ENCODE assay signal across 8 cellular contexts in genomic region chr1:40084750-40085149, GRCh38. TPM values are rescaled to one million over a fixed set of nuclear protein-coding genes. Genes with fewer than 3 reads are reported as not detected.
DNase-seq lines count a peak whose midpoint lies in the region; ATAC-seq and TF ChIP-seq lines count a peak whose summit lies in the region.
"Not testable (repeated sequence)": the region's sequence is repeated elsewhere in the genome, so short reads cannot be mapped to it uniquely, and the experiment has no call there.

No MANE protein-coding gene starts in this region.

- DNase-seq in Caco-2 (peak; percentile 58 to 69), HT1080 (ENCODE audit: low read depth) (peak; percentile 65), NCI-H69 (lab: John Stamatoyannopoulos, UW) (peak; percentile 30), heart left ventricle (peak; percentile 36 to 80 (median 70)), neural crest cell (ENCODE audit: low read depth, low spot score) (peak; percentile 70)
- DNase-seq in activated CD4-positive, alpha-beta T cell treated with anti-CD3 and anti-CD28 coated beads for 4 hours: peak; percentile 14 to 33
- peak; percentile 6 for DNase-seq in stimulated activated naive CD4-positive, alpha-beta T cell treated with Interleukin-2 at 50 U/mL for 16 hours (lab: John Stamatoyannopoulos, UW)

- CTCF ChIA-PET in Caco-2 (lab: Charles Lee): interaction anchor here (0.9 to 1.0 kb wide), 2 partner anchors 99 to 254 kb away, joined by 3 read pairs; no protein-coding TSS in a partner anchor

- not testable (repeated sequence) for H3K27ac ChIP-seq in heart left ventricle

- H3K4me1 Mint-ChIP-seq in Caco-2 (ENCODE audit: low read depth, unreplicated experiment); neural crest cell: not testable (repeated sequence)
- H3K4me1 Mint-ChIP-seq in brain: peaks cover 11% of the 10 kb centered on the region

- TF ChIP-seq POLR2A in heart left ventricle (IDR thresholded peaks at IDR 0.05): not testable (repeated sequence)

- POLR2A ChIA-PET in Caco-2 (lab: Charles Lee): not testable (repeated sequence)

- H3K4me3 ChIP-seq in Caco-2 (ENCODE audit: low read depth, low read length): not testable (repeated sequence)
- peak overlapping the region in 2 of 12 donors; percentile 16 to 22 for H3K4me3 ChIP-seq in heart left ventricle

- 25 to 30% (median 27%) methylated on average over 10 to 11 of the region's 11 CpGs for WGBS in heart left ventricle, 4 donors

- H3K4me3 Mint-ChIP-seq in Caco-2 (ENCODE audit: unreplicated experiment); brain; neural crest cell: not testable (repeated sequence)

- not testable (repeated sequence) for ATAC-seq in heart left ventricle

- TF ChIP-seq CTCF in Caco-2 (IDR thresholded peaks at IDR 0.05; ENCODE audit: insufficient read depth in 1 of 2, low read depth in 1 of 2, low read length in 1 of 2, severe bottlenecking in 1 of 2, unreplicated experiment in 1 of 2) (peak; percentile 50 to 68), brain (conservative IDR thresholded peaks at IDR 0.05) (peak; percentile 55 to 75), heart left ventricle (IDR thresholded peaks at IDR 0.05) (peak; percentile 64 to 93 (median 78)), neural crest cell (conservative IDR thresholded peaks at IDR 0.05) (peak; percentile 76)

- H3K36me3 Mint-ChIP-seq in Caco-2 (ENCODE audit: insufficient read depth, unreplicated experiment) (peaks cover 60% of the 10 kb centered on the region), brain (peaks cover 48% of the 10 kb centered on the region)
- H3K36me3 Mint-ChIP-seq in neural crest cell (ENCODE audit: low read depth): not testable (repeated sequence)

- H3K9me3 ChIP-seq in Caco-2, heart left ventricle: not testable (repeated sequence)

- BruUV-seq in Caco-2 (replicated peaks; lab: Mats Ljungman, UMichigan): not testable (repeated sequence)

- not testable (repeated sequence) for H3K36me3 ChIP-seq in Caco-2 (ENCODE audit: control insufficient read depth, insufficient read depth, low read length)
- H3K36me3 ChIP-seq in heart left ventricle: peaks cover 0 to 72% (median 59%) of the 10 kb centered on the region in 9 donors

- H3K9me3 Mint-ChIP-seq in Caco-2 (ENCODE audit: unreplicated experiment); brain; neural crest cell: not testable (repeated sequence)

- intact Hi-C loops in Caco-2 (cut with micrococcal nuclease; ENCODE audit: unreplicated experiment): loop anchor here (2.0 to 10.0 kb wide), 2 partner anchors 60 to 320 kb away; no protein-coding TSS in a partner anchor
- intact Hi-C loops in heart left ventricle (cut with DNase I): loop anchor here in 4 of 10 donors (2.0 to 10.0 kb wide), 4 partner anchors 250 to 318 kb away; no protein-coding TSS in a partner anchor

- H3K27me3 Mint-ChIP-seq in Caco-2 (ENCODE audit: insufficient read depth, unreplicated experiment); brain; neural crest cell (ENCODE audit: low read depth): not testable (repeated sequence)

- H3K27me3 ChIP-seq in Caco-2 (replicated peaks; ENCODE audit: control insufficient read depth, insufficient read depth, low read length); heart left ventricle: not testable (repeated sequence)

- not testable (repeated sequence) for H3K4me1 ChIP-seq in Caco-2
- peaks cover 0 to 34% (median 0%) of the 10 kb centered on the region in 12 donors for H3K4me1 ChIP-seq in heart left ventricle

- not testable (repeated sequence) for H3K27ac Mint-ChIP-seq in Caco-2 (ENCODE audit: unreplicated experiment); neural crest cell (ENCODE audit: unreplicated experiment)
- H3K27ac Mint-ChIP-seq in brain: peak overlapping the region in 3 of 5 experiments; percentile 54 to 76 (median 56)

RNA-seq across cellular contexts. Expression of gene PPT1, which starts 12.3 kb away (rescaled TPM):
- total RNA-seq in Caco-2 (2022) (142 and 144 TPM in 2 replicates), heart left ventricle (100 to 1,000 TPM in 1 of 9 donors, 10 to 100 TPM in 8; 22.8 to 106 (median 38.6) TPM), neural crest cell (91.2 and 95.4 TPM in 2 replicates)
- total RNA-seq in HT1080 (2014; rRNA removed; shearing (Covaris generic)): 70.5 and 89.1 TPM in 2 replicates
- polyA plus RNA-seq in HT1080 (2015; cell fraction: cytosol; rRNA removed): 99.6 and 101 TPM in 2 replicates
- polyA plus RNA-seq in HT1080 (2015; cell fraction: nucleus; rRNA removed): 115 and 123 TPM in 2 replicates
- polyA plus RNA-seq in brain (ENCODE audit: insufficient read depth, low read depth, low replicate concordance) (132 TPM), heart left ventricle (10 to 100 TPM; 32.0 to 47.9 TPM)

RNA-seq across cellular contexts. Expression of gene CAP1, which starts 44.2 kb away (rescaled TPM):
- 181 and 219 TPM in 2 replicates for total RNA-seq in Caco-2 (2022)
- total RNA-seq in HT1080 (2014; rRNA removed; shearing (Covaris generic)): 537 and 558 TPM in 2 replicates
- polyA plus RNA-seq in HT1080 (2015; cell fraction: cytosol; rRNA removed): 475 and 520 TPM in 2 replicates
- 689 and 698 TPM in 2 replicates for polyA plus RNA-seq in HT1080 (2015; cell fraction: nucleus; rRNA removed)
- 188 TPM for polyA plus RNA-seq in brain (ENCODE audit: insufficient read depth, low read depth, low replicate concordance)
- total RNA-seq in heart left ventricle: 100 to 1,000 TPM in 3 of 9 donors, 10 to 100 TPM in 6; 52.1 to 249 (median 69.9) TPM
- polyA plus RNA-seq in heart left ventricle: 100 to 1,000 TPM in 1 of 2 donors, 10 to 100 TPM in 1; 23.8 to 118 TPM
- 213 TPM in 2 replicates for total RNA-seq in neural crest cell

Comparison
In these comparisons a context has a peak if more than half of its experiments do, and no peak if none do; other contexts are left out.
1. DNase-seq: peak in every context shown above with its lines; median percentile 70 in heart left ventricle; 70 in neural crest cell; 65 in HT1080; 64 in Caco-2; 30 in NCI-H69; 24 in activated CD4-positive, alpha-beta T cell treated with anti-CD3 and anti-CD28 coated beads for 4 hours; 6 in stimulated activated naive CD4-positive, alpha-beta T cell treated with Interleukin-2 at 50 U/mL for 16 hours.